8 cellular contexts compared by ENCODE assay signal in genomic region chr12:51721281-51721940, GRCh38.
DNase-seq lines count a peak whose midpoint lies in the region; ATAC-seq and TF ChIP-seq lines count a peak whose summit lies in the region.

No MANE protein-coding gene starts in this region.

- no peak overlapping the region for H3K27ac ChIP-seq in gastroesophageal sphincter

- intact Hi-C loops in sciatic nerve (cut with DNase I), result no loop called here

- H3K9me3 ChIP-seq in gastroesophageal sphincter, result no peaks in the 10 kb centered on the region

- WGBS in gastroesophageal sphincter (ENCODE audit: low coverage in 1 of 2), 2 donors, result 10 to 31% methylated on average over 8 to 16 of the region's 44 CpGs

- ATAC-seq in gastroesophageal sphincter (peak; percentile 73), sciatic nerve (peak; percentile 86), HG03135 (IDR thresholded peaks at IDR 0.05; ENCODE audit: unreplicated experiment) (no peak), HG02885 (IDR thresholded peaks at IDR 0.05; ENCODE audit: poor library complexity, unreplicated experiment) (no peak)

- no peak for TF ChIP-seq POLR2A in gastroesophageal sphincter (IDR thresholded peaks at IDR 0.05)

- H3K4me1 ChIP-seq in gastroesophageal sphincter, result peaks cover 0 to 9% (median 0%) of the 10 kb centered on the region in 3 donors

- no peak for TF ChIP-seq CTCF in GM13977 (IDR thresholded peaks at IDR 0.05; ENCODE audit: extremely low read depth, insufficient read depth, missing control alignments)
- peak in 2 of 4 experiments; percentile 14 to 26 for TF ChIP-seq CTCF in gastroesophageal sphincter (IDR thresholded peaks at IDR 0.05)

- TF ChIP-seq EP300 in gastroesophageal sphincter (IDR thresholded peaks at IDR 0.05), result no peak

- DNase-seq in GM13977 (ENCODE audit: low spot score) (peak; percentile 33), activated T-helper 1 cell treated with Interleukin-2 at 50 U/mL for 16 hours (ENCODE audit: low read depth) (peak; percentile 15), sciatic nerve (ENCODE audit: low spot score) (peak; percentile 75), 8988T (no peak), SW480 (ENCODE audit: low spot score) (no peak)

- H3K36me3 ChIP-seq in gastroesophageal sphincter, result no peaks in the 10 kb centered on the region

- peak overlapping the region in 1 of 2 donors; percentile 30 for H3K4me3 ChIP-seq in gastroesophageal sphincter

- in situ Hi-C loops in GM13977 (cut with MboI; ENCODE audit: low pct_unique_long_range_greater_than_20kb, low sequenced_read_pairs, unreplicated experiment), result no loop called here

- H3K27me3 ChIP-seq in gastroesophageal sphincter, result peaks cover 22% of the 10 kb centered on the region

Comparison
In these comparisons a context has a peak if more than half of its experiments do, and no peak if none do; other contexts are left out.
1. DNase-seq: peak in GM13977 (single experiment), activated T-helper 1 cell treated with Interleukin-2 at 50 U/mL for 16 hours (single experiment) and sciatic nerve (single experiment); none in 8988T (single experiment) and SW480 (single experiment).
2. ATAC-seq: peak in gastroesophageal sphincter (single experiment) and sciatic nerve (single experiment); none in HG03135 (single experiment) and HG02885 (single experiment).